20 cellular contexts compared by ENCODE assay signal in the genomic region with DNA sequence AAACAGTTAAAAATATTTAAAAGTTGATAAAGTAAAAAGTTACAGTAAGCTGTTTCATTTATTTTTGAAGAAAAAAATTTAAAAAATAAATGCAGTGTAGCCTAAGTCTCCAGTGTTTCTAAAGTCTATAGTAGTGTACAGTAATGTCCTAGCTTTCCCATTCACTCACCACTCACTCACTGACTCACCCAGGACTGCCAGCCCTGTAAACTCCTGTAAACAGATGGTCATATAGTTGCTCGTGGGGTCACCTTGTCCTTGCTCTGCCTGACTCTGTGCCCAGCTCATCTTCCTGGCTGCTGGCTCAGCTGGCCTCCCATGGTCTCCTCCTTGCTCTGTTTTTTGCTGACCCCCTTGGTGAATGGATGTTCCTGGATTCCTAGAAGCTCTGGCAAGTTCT.
DNase-seq lines count a peak whose midpoint lies in the region; ATAC-seq and TF ChIP-seq lines count a peak whose summit lies in the region.
"Had no signal": no experiment of that assay in that cellular context is flagged by ENCODE, and none has a peak within 500 bp of the region (broad histone marks: within the 10 kb centered on the region; RNA-seq: fewer than 3 reads in every experiment).

No MANE protein-coding gene starts in this region.

- no peak overlapping the region for H3K4me3 Mint-ChIP-seq in chondrocyte (ENCODE audit: unreplicated experiment)
- H3K4me3 Mint-ChIP-seq: activated naive CD4-positive, alpha-beta T cell treated with anti-CD3 and anti-CD28 coated beads for 36 hours; activated T-cell treated with anti-CD3 and anti-CD28 coated beads, Interleukin-2, amount 50 U/mL, for 72 hours had no signal

- H3K9me2 ChIP-seq in SK-N-SH = no peaks in the 10 kb centered on the region
- no peaks in the 10 kb centered on the region for H3K9me2 ChIP-seq in PC-3 (replicated peaks; ENCODE audit: low read length)

- CTCF ChIA-PET in SK-N-SH (lab: Yijun Ruan, JAX) = interaction anchor here (1.3 kb wide), 1 partner anchor 121 kb away, joined by 3 read pairs; no protein-coding TSS in a partner anchor
- CTCF ChIA-PET in PC-3 (lab: Charles Lee) = no interaction called here
- CTCF ChIA-PET in A673 (lab: Charles Lee) = no interaction called here

- H3K79me1 ChIP-seq in mesenchymal stem cell (replicated peaks; ENCODE audit: low read length, poor library complexity, severe bottlenecking) = no peaks in the 10 kb centered on the region

- no peak for TF ChIP-seq EP300 in SK-N-SH (IDR thresholded peaks at IDR 0.05; ENCODE audit: borderline replicate concordance in 1 of 2, low read depth in 1 of 2, low read length in 1 of 2)

- BruUV-seq in PC-3 (replicated peaks; lab: Mats Ljungman, UMichigan) (no TSS peak), A673 (replicated peaks; lab: Mats Ljungman, UMichigan) (no TSS peak)

- H3K4me2 ChIP-seq in SK-N-SH (no peak overlapping the region), PC-3 (ENCODE audit: low read length) (no peak overlapping the region), mesenchymal stem cell (ENCODE audit: low read length, poor library complexity, severe bottlenecking) (no peak overlapping the region)

- H3K4me1 Mint-ChIP-seq in chondrocyte (ENCODE audit: low read depth) = peaks cover 20% of the 10 kb centered on the region

- H3K27me3 Mint-ChIP-seq in chondrocyte (ENCODE audit: low read depth) = no peaks in the 10 kb centered on the region

- no peak for TF ChIP-seq RAD21 in SK-N-SH (IDR thresholded peaks at IDR 0.05; ENCODE audit: low read length)

- H2BK5ac ChIP-seq in mesenchymal stem cell (ENCODE audit: low read depth, low read length, poor library complexity, severe bottlenecking) = no peak overlapping the region

- no peak overlapping the region for H2BK120ac ChIP-seq in mesenchymal stem cell (ENCODE audit: low read depth, low read length)

- no peaks in the 10 kb centered on the region; the same call in 1 of the 2 replicates for H3K27me3 ChIP-seq in SK-N-SH (ENCODE audit: insufficient read depth)
- peaks cover 33% of the 10 kb centered on the region for H3K27me3 ChIP-seq in PC-3 (ENCODE audit: low read length)
- H3K27me3 ChIP-seq in mesenchymal stem cell (ENCODE audit: control insufficient read depth in 1 of 2, insufficient read depth in 1 of 2, low read length in 2 of 2) = peaks cover 0 to 3% of the 10 kb centered on the region in 2 experiments
- no peaks in the 10 kb centered on the region for H3K27me3 ChIP-seq in A673 (replicated peaks; ENCODE audit: insufficient read depth, low read depth, low read length, poor library complexity)
- H3K27me3 ChIP-seq: BE2C, right lobe of liver had no signal

- H3K27ac Mint-ChIP-seq in chondrocyte (ENCODE audit: unreplicated experiment) = peak overlapping the region; percentile 42
- H3K27ac Mint-ChIP-seq: activated naive CD4-positive, alpha-beta T cell treated with anti-CD3 and anti-CD28 coated beads for 36 hours; activated T-cell treated with anti-CD3 and anti-CD28 coated beads, Interleukin-2, amount 50 U/mL, for 72 hours had no signal

- no peak overlapping the region for H2BK15ac ChIP-seq in mesenchymal stem cell (ENCODE audit: low read depth, poor library complexity, severe bottlenecking)

- DNase-seq in SK-N-SH (no peak), PC-3 (peak; percentile 23), chondrocyte (ENCODE audit: low spot score) (no peak), mesenchymal stem cell (peak; percentile 80), NCI-H526 treated with DMSO at 0.1 percent for 48 hours (lab: John Stamatoyannopoulos, UW) (no peak), A673 (ENCODE audit: low spot score) (no peak), SKM-1 treated with dmso at 0.1 percent for 144 hours (lab: John Stamatoyannopoulos, UW; ENCODE audit: unreplicated experiment) (no peak)
- DNase-seq: 8988T; activated naive CD4-positive, alpha-beta T cell treated with anti-CD3 and anti-CD28 coated beads for 36 hours; activated T-cell treated with anti-CD3 and anti-CD28 coated beads, Interleukin-2, amount 50 U/mL, for 72 hours; aorta; BE2C; effector memory CD4-positive, alpha-beta T cell; left ventricle myocardium inferior; NCI-H2171 treated with DMSO at 0.1 percent for 48 hours; NCI-H526; right lobe of liver; stimulated activated CD8-positive, alpha-beta memory T cell treated with anti-CD3 and anti-CD28 coated beads, Interleukin-4, amount 100 ng/mL, for 48 hours had no signal

- H3K9me3 ChIP-seq in SK-N-SH = no peaks in the 10 kb centered on the region
- H3K9me3 ChIP-seq in PC-3 (ENCODE audit: low read length) = no peaks in the 10 kb centered on the region
- H3K9me3 ChIP-seq in mesenchymal stem cell (ENCODE audit: control insufficient read depth, low read length) = no peaks in the 10 kb centered on the region
- no peaks in the 10 kb centered on the region for H3K9me3 ChIP-seq in A673 (ENCODE audit: low read depth, low read length, poor library complexity, severe bottlenecking)
- H3K9me3 ChIP-seq: BE2C, left ventricle myocardium inferior, right lobe of liver had no signal

- peak; percentile 44; the same call in 1 of the 3 replicates for ATAC-seq in SK-N-SH treated with all-trans-retinoic acid at 6 μM for 48 hours
- ATAC-seq in PC-3 = no peak
- ATAC-seq: activated T-cell treated with anti-CD3 and anti-CD28 coated beads, Interleukin-2, amount 50 U/mL, for 72 hours; K562; right lobe of liver had no signal

- no peak overlapping the region for H3K23ac ChIP-seq in mesenchymal stem cell (ENCODE audit: low read length in 2 of 2)

- H3K9ac ChIP-seq in SK-N-SH (no peak overlapping the region), PC-3 (ENCODE audit: low read length) (no peak overlapping the region), mesenchymal stem cell (ENCODE audit: low read length) (no peak overlapping the region)

- no peak overlapping the region for H3K14ac ChIP-seq in mesenchymal stem cell (ENCODE audit: low read length in 2 of 2)

- H2BK12ac ChIP-seq in mesenchymal stem cell (ENCODE audit: low read length in 2 of 2) = peak overlapping the region in 1 of 2 experiments; percentile 29

- no peak overlapping the region for H2AFZ ChIP-seq in SK-N-SH (ENCODE audit: low read depth)
- H2AFZ ChIP-seq in PC-3 (ENCODE audit: low read length) = no peak overlapping the region
- no peak overlapping the region for H2AFZ ChIP-seq in mesenchymal stem cell (ENCODE audit: low read depth, low read length)

- no peak overlapping the region for H4K8ac ChIP-seq in mesenchymal stem cell (ENCODE audit: low read length)

- no peaks in the 10 kb centered on the region for H3K9me3 Mint-ChIP-seq in chondrocyte (ENCODE audit: low read depth)
- H3K9me3 Mint-ChIP-seq: activated naive CD4-positive, alpha-beta T cell treated with anti-CD3 and anti-CD28 coated beads for 36 hours; activated T-cell treated with anti-CD3 and anti-CD28 coated beads, Interleukin-2, amount 50 U/mL, for 72 hours had no signal

- H3K4me3 ChIP-seq in SK-N-SH (ENCODE audit: low read depth in 2 of 2, low read length in 1 of 2) (no peak overlapping the region), PC-3 (ENCODE audit: low read length) (no peak overlapping the region), mesenchymal stem cell (ENCODE audit: insufficient read depth in 1 of 2, low read depth in 1 of 2, low read length in 2 of 2) (no peak overlapping the region), A673 (ENCODE audit: low read depth, low read length, poor library complexity, severe bottlenecking) (no peak overlapping the region)
- H3K4me3 ChIP-seq: K562, left ventricle myocardium inferior, right lobe of liver had no signal

- TF ChIP-seq CTCF in SK-N-SH (IDR thresholded peaks at IDR 0.05) (no peak), PC-3 (conservative IDR thresholded peaks at IDR 0.05; ENCODE audit: low read depth, low read length) (no peak), chondrocyte (IDR thresholded peaks at IDR 0.05) (no peak), A673 (conservative IDR thresholded peaks at IDR 0.05; ENCODE audit: low read depth, low read length) (no peak)

- H4K20me1 ChIP-seq in SK-N-SH (ENCODE audit: insufficient read depth) (no peaks in the 10 kb centered on the region), PC-3 (ENCODE audit: low read length) (no peaks in the 10 kb centered on the region)

- intact Hi-C loops in PC-3 (cut with micrococcal nuclease) (no loop called here), A673 (cut with micrococcal nuclease; ENCODE audit: unreplicated experiment) (no loop called here)

- H3F3A ChIP-seq in SK-N-SH (replicated peaks; ENCODE audit: insufficient read depth) = no peaks in the 10 kb centered on the region
- H3F3A ChIP-seq in PC-3 (ENCODE audit: low read length, unreplicated experiment) = no peaks in the 10 kb centered on the region

- WGBS in SK-N-SH (ENCODE audit: low lambda C conversion rate) = 0% methylated on average over 1 of the region's 1 CpG
- WGBS in mesenchymal stem cell = 5% methylated on average over 1 of the region's 1 CpG

- POLR2A ChIA-PET in SK-N-SH (lab: Yijun Ruan, JAX) = interaction anchor here (0.6 to 0.9 kb wide), 2 partner anchors 10 to 71 kb away, joined by 3 read pairs; no protein-coding TSS in a partner anchor
- POLR2A ChIA-PET in PC-3 (lab: Charles Lee; ENCODE audit: unreplicated experiment) = no interaction called here
- POLR2A ChIA-PET in A673 (lab: Charles Lee; ENCODE audit: low non-redundant PET) = no interaction called here

- no peak overlapping the region for H2AK5ac ChIP-seq in mesenchymal stem cell (ENCODE audit: low read length, severe bottlenecking)

- H3K18ac ChIP-seq in mesenchymal stem cell (ENCODE audit: low read depth in 1 of 2, low read length in 2 of 2) = peak overlapping the region in 1 of 2 experiments; percentile 72

- H3K36me3 Mint-ChIP-seq in chondrocyte (ENCODE audit: low read depth) = no peaks in the 10 kb centered on the region

- H3K79me2 ChIP-seq in SK-N-SH (ENCODE audit: insufficient read depth) (no peaks in the 10 kb centered on the region), PC-3 (ENCODE audit: low read length) (no peaks in the 10 kb centered on the region)

- H4K91ac ChIP-seq in mesenchymal stem cell (ENCODE audit: low read length) = no peak overlapping the region

- H3K27ac ChIP-seq in SK-N-SH (ENCODE audit: low read depth in 2 of 2, low read length in 1 of 2) (no peak overlapping the region), PC-3 (ENCODE audit: low read length) (no peak overlapping the region), mesenchymal stem cell (ENCODE audit: low read length, poor library complexity, severe bottlenecking) (no peak overlapping the region), A673 (ENCODE audit: low read depth, low read length, poor library complexity, severe bottlenecking) (no peak overlapping the region)
- H3K27ac ChIP-seq: left ventricle myocardium inferior, right lobe of liver had no signal

- H3K4ac ChIP-seq in mesenchymal stem cell (ENCODE audit: low read depth in 1 of 2, low read length in 2 of 2) = no peak overlapping the region

- H3K4me1 ChIP-seq in SK-N-SH (ENCODE audit: control insufficient read depth in 1 of 2, insufficient read depth in 2 of 2, low read depth in 1 of 2, low read length in 1 of 2) (no peaks in the 10 kb centered on the region), PC-3 (ENCODE audit: insufficient read depth, low read length) (peaks cover 4% of the 10 kb centered on the region; the same call in 1 of the 2 replicates), mesenchymal stem cell (ENCODE audit: control insufficient read depth, insufficient read depth, low read depth, low read length) (no peaks in the 10 kb centered on the region), A673 (ENCODE audit: insufficient read depth, low read length, poor library complexity, severe bottlenecking) (no peaks in the 10 kb centered on the region)
- H3K4me1 ChIP-seq: BE2C, left ventricle myocardium inferior, right lobe of liver had no signal

- H3K36me3 ChIP-seq in SK-N-SH (replicated peaks in 1 of 2; ENCODE audit: control insufficient read depth in 1 of 2, insufficient read depth in 2 of 2, low read length in 1 of 2) (no peaks in the 10 kb centered on the region), PC-3 (ENCODE audit: low read depth, low read length) (no peaks in the 10 kb centered on the region), mesenchymal stem cell (ENCODE audit: control insufficient read depth in 1 of 2, insufficient read depth in 2 of 2, low read depth in 1 of 2, low read length in 2 of 2) (no peaks in the 10 kb centered on the region), A673 (ENCODE audit: insufficient read depth, low read length, poor library complexity, severe bottlenecking) (no peaks in the 10 kb centered on the region)
- H3K36me3 ChIP-seq: BE2C, left ventricle myocardium inferior, right lobe of liver had no signal

Comparison
In these comparisons a context has a peak if more than half of its experiments do, and no peak if none do; other contexts are left out.
1. DNase-seq: peak in PC-3 (single experiment) and mesenchymal stem cell (single experiment); none in SK-N-SH (single experiment), chondrocyte (single experiment), NCI-H526 treated with DMSO at 0.1 percent for 48 hours (single experiment), A673 (single experiment) and SKM-1 treated with dmso at 0.1 percent for 144 hours (single experiment).